In the genomic region with DNA sequence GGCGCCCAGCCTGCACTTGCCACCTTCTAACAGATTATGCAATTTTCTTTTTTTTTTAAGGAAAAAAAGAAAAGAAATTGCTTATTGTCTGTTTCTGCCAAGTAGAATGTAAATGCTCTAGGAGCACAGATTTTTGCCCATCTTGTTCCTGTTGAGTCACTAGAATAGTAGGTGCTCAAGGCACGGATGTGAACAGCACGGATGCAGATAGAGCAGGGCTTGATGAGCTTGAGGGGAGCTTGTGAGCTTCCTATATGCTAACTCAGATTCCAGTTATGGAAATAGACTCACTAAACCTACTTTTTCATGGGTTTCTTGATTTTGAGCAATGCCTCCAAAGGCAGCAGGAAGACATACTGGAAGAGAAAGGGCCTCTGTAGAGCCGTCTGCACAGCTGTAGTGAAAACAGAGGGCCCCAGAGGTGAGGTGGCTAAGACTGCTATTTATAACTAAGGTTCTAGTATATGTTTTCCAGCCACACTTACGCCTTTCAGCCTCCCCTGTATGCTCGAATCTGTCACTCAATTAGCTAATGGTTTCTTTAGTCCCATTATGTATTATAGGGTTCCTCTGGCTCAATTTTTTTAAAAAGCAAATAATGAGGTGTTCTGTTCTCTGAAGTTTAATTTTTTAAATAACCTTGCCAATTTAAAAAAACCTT, we compare ENCODE assay signal across 19 cellular contexts.
DNase-seq lines count a peak whose midpoint lies in the region; ATAC-seq, FAIRE-seq and TF ChIP-seq lines count a peak whose summit lies in the region.
"Had no signal": no experiment of that assay in that cellular context is flagged by ENCODE, and none has a peak within 500 bp of the region (broad histone marks: within the 10 kb centered on the region; RNA-seq: fewer than 3 reads in every experiment).

No MANE protein-coding gene starts in this region.

- DNase-seq in Right ventricle myocardium inferior (ENCODE audit: missing footprints) (no peak), cardiac septum (ENCODE audit: low spot score) (no peak), GM12878 (ENCODE audit: low read depth, low spot score) (no peak), middle frontal gyrus (ENCODE audit: extremely low spot score, low spot score) (no peak), erythroblast (lab: John Stamatoyannopoulos, UW) (no peak), NCI-H1105 treated with DMSO at 0.1 percent for 48 hours (lab: John Stamatoyannopoulos, UW) (no peak), HuH-7 (ENCODE audit: low spot score) (no peak)
- DNase-seq: activated CD8-positive, alpha-beta T cell treated with anti-CD3 and anti-CD28 coated beads for 36 hours; activated T-cell treated with anti-CD3 and anti-CD28 coated beads, Interleukin-2, amount 50 U/mL, for 72 hours; DMS53; effector memory CD8-positive, alpha-beta T cell; hypothalamus; kidney glomerular epithelial cell; midbrain; NCI-H1417; tibial artery had no signal

- TF ChIP-seq RAD21 in GM12878 (IDR thresholded peaks at IDR 0.05; ENCODE audit: insufficient read depth, low read depth, low read length) = no peak

- POLR2A ChIA-PET in GM12878 (lab: Charles Lee) = interaction anchor here (0.5 kb wide), 2 partner anchors 10 to 43 kb away, joined by 5 to 6 read pairs; no protein-coding TSS in a partner anchor

- no peak for TF ChIP-seq POLR2A in GM12878 (IDR thresholded peaks at IDR 0.05; ENCODE audit: low read depth, low read length)
- TF ChIP-seq POLR2A in erythroblast (IDR thresholded peaks at IDR 0.05; ENCODE audit: low read length) = no peak

- peak overlapping the region; percentile 21; the same call in 1 of the 2 replicates for H3K9ac ChIP-seq in GM12878 (ENCODE audit: control insufficient read depth, insufficient read depth, low read length)

- BruUV-seq in GM12878 (replicated peaks; lab: Mats Ljungman, UMichigan) = no TSS peak

- peak; percentile 33 for ATAC-seq in Right ventricle myocardium inferior
- ATAC-seq in HG03095 (IDR thresholded peaks at IDR 0.05; ENCODE audit: unreplicated experiment) = peak; percentile 74
- ATAC-seq in GM12878 = peak; percentile 70
- ATAC-seq: activated CD8-positive, alpha-beta T cell treated with anti-CD3 and anti-CD28 coated beads for 36 hours; activated T-cell treated with anti-CD3 and anti-CD28 coated beads, Interleukin-2, amount 50 U/mL, for 72 hours; effector memory CD8-positive, alpha-beta T cell; HCT116 had no signal

- no peaks in the 10 kb centered on the region for H3K9me3 ChIP-seq in GM12878 (replicated peaks; ENCODE audit: control insufficient read depth, insufficient read depth, low read length)
- H3K9me3 ChIP-seq: tibial artery had no signal

- intact Hi-C loops in Right ventricle myocardium inferior (cut with DNase I) = no loop called here
- intact Hi-C loops in cardiac septum (cut with DNase I) = no loop called here
- intact Hi-C loops in GM12878 (cut with micrococcal nuclease; ENCODE audit: unreplicated experiment) = no loop called here

- H3K36me3 ChIP-seq in GM12878 (ENCODE audit: control insufficient read depth in 2 of 2, insufficient read depth in 2 of 2, low read length in 1 of 2) = no peaks in the 10 kb centered on the region
- H3K36me3 ChIP-seq: tibial artery had no signal

- H3K4me2 ChIP-seq in GM12878 (ENCODE audit: control insufficient read depth, insufficient read depth) = peak overlapping the region; percentile 59; the same call in 1 of the 2 replicates

- peaks cover 2% of the 10 kb centered on the region; the same call in 1 of the 2 replicates for H3K4me1 ChIP-seq in GM12878 (ENCODE audit: control insufficient read depth, insufficient read depth, low read length)

- in situ Hi-C loops in GM12878 (cut with MboI) = no loop called here

- peak overlapping the region; percentile 31; the same call in 1 of the 2 replicates for H3K27ac ChIP-seq in GM12878 (ENCODE audit: control insufficient read depth, insufficient read depth)
- H3K27ac ChIP-seq: C4-2B had no signal

- no peak for FAIRE-seq in GM12878 (lab: Jason Lieb, UNC)

- TF ChIP-seq CTCF in GM12878 (IDR thresholded peaks at IDR 0.05 in 2 of 3, conservative IDR thresholded peaks at IDR 0.05 in 1 of 3; ENCODE audit: control insufficient read depth in 2 of 3, extremely low read depth in 1 of 3, insufficient read depth in 1 of 3, low read depth in 3 of 3, low read length in 3 of 3) = no peak

- CTCF ChIA-PET in GM12878 (lab: Yijun Ruan, JAX) = interaction anchor here (0.7 to 1.6 kb wide), 3 partner anchors 13 to 96 kb away, joined by 3 to 6 read pairs (median 4); no protein-coding TSS in a partner anchor

- TF ChIP-seq EP300 in GM12878 (IDR thresholded peaks at IDR 0.05; ENCODE audit: borderline replicate concordance in 1 of 2, control insufficient read depth in 1 of 2, low read depth in 2 of 2, low read length in 2 of 2) = no peak

- no peak overlapping the region for H2AFZ ChIP-seq in GM12878 (ENCODE audit: control insufficient read depth, low read depth, low read length)

- H3K4me3 ChIP-seq in GM12878 = no peak overlapping the region; the same call in 1 of the 2 replicates
- H3K4me3 ChIP-seq: tibial artery had no signal

- H4K20me1 ChIP-seq in GM12878 (ENCODE audit: control insufficient read depth, insufficient read depth) = no peaks in the 10 kb centered on the region

- RAD21 ChIA-PET in GM12878 (lab: Charles Lee; ENCODE audit: unreplicated experiment) = interaction anchor here (0.8 kb wide), 1 partner anchor 96 kb away, joined by 3 read pairs; no protein-coding TSS in a partner anchor

- SMC1A ChIA-PET in GM12878 (lab: Charles Lee; ENCODE audit: uncharacterized antibody, unreplicated experiment) = interaction anchor here (1.0 to 1.7 kb wide), 3 partner anchors 29 to 36 kb away, joined by 4 read pairs; no protein-coding TSS in a partner anchor

- H3K79me2 ChIP-seq in GM12878 (ENCODE audit: control insufficient read depth, insufficient read depth, low read length) = no peaks in the 10 kb centered on the region

- 100% methylated on average over 6 of the region's 6 CpGs for WGBS in GM12878 (ENCODE audit: insufficient coverage, insufficient replicate concordance, low lambda C conversion rate, missing lambda C conversion rate)

- H3K27me3 ChIP-seq in GM12878 (replicated peaks in 1 of 2; ENCODE audit: control insufficient read depth in 2 of 2, insufficient read depth in 2 of 2, low read length in 1 of 2) = no peaks in the 10 kb centered on the region
- H3K27me3 ChIP-seq: tibial artery had no signal

TF ChIP-seq in GM12878, 131 proteins besides CTCF, POLR2A, EP300 and RAD21 (continues in another document):
- TF ChIP-seq CBX3 (IDR thresholded peaks at IDR 0.05; ENCODE audit: borderline replicate concordance, low read depth) (no peak), MEF2A (IDR thresholded peaks at IDR 0.05; ENCODE audit: insufficient read depth, low read depth, low read length) (peak; percentile 57; the same call in 1 of the 2 replicates), PBX3 (IDR thresholded peaks at IDR 0.05; ENCODE audit: insufficient replicate concordance, low read depth, low read length) (peak; percentile 38), ZBTB4 (CRISPR knock-in tag; IDR thresholded peaks at IDR 0.05) (no peak), STAT3 (IDR thresholded peaks at IDR 0.05; ENCODE audit: low read depth, low read length) (no peak), ATF7 (IDR thresholded peaks at IDR 0.05; ENCODE audit: low read depth) (no peak), MTA2 (IDR thresholded peaks at IDR 0.05; ENCODE audit: low read depth) (peak; percentile 60; the same call in 1 of the 2 replicates), PKNOX1 (IDR thresholded peaks at IDR 0.05) (peak; percentile 88), IKZF1 (conservative IDR thresholded peaks at IDR 0.05) (peak; percentile 30; the same call in 1 of the 2 replicates), RELA (IDR thresholded peaks at IDR 0.05; ENCODE audit: borderline replicate concordance, partially characterized antibody) (no peak)
